Comparison of ENCODE assay signal across 8 cellular contexts in the genomic region with DNA sequence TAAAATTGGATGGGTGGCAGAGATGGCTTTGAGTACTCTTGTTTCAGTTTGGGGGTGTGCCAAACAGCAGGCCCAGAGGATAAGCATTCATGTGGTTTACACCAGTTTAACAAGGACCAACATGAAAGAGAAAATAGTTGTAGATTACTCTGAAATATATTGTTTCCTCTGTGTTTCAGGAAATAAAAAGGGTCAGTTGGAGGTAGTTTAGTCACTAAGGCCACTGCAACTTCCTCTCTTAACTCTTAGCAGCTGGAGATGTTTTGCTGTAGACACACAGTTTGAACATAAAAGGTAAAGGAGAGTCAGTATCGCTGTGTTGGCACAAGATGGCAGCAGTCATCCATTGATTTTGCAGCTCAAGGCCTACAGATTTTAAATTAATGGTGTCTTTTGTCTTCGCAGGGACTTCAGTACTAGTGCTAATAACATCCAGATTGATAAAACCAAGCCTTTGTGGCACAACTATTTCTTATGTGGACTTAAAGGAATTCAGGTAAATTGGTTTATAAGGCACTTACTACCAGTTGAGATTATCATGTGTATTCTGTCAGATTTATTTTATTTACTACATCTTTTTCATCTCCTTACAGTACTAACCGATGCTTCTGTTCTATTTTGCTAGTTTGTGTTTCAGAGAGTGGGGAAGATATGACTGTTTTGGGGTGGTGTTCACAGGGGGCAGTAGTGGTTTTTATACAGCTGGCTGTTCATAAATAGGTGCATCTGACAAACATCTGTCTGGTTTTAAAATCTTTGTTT.
DNase-seq lines count a peak whose midpoint lies in the region; ATAC-seq and TF ChIP-seq lines count a peak whose summit lies in the region.

No MANE protein-coding gene starts in this region.

- no peak overlapping the region for H3K4me2 ChIP-seq in mesenchymal stem cell (ENCODE audit: low read length, poor library complexity, severe bottlenecking)

- 46% methylated on average over 2 of the region's 3 CpGs for WGBS in mesenchymal stem cell

- H3K36me3 Mint-ChIP-seq in WTC11 = peaks cover 30% of the 10 kb centered on the region

- peak overlapping the region; percentile 76 for H3K9ac ChIP-seq in mesenchymal stem cell (ENCODE audit: low read length)

- H3K4me1 ChIP-seq in mesenchymal stem cell (ENCODE audit: control insufficient read depth, insufficient read depth, low read depth, low read length) = no peaks in the 10 kb centered on the region

- peak overlapping the region in 1 of 2 experiments; percentile 40 for H3K4me3 ChIP-seq in mesenchymal stem cell (ENCODE audit: insufficient read depth in 1 of 2, low read depth in 1 of 2, low read length in 2 of 2)

- H3K27me3 ChIP-seq in mesenchymal stem cell (ENCODE audit: control insufficient read depth in 1 of 2, insufficient read depth in 1 of 2, low read length in 2 of 2) = no peaks in the 10 kb centered on the region

- no peak overlapping the region for H2BK15ac ChIP-seq in mesenchymal stem cell (ENCODE audit: low read depth, poor library complexity, severe bottlenecking)

- no peak overlapping the region for H3K4me3 Mint-ChIP-seq in WTC11

- peak; percentile 93 for ATAC-seq in GM18508 (IDR thresholded peaks at IDR 0.05; ENCODE audit: insufficient read depth, unreplicated experiment)
- peak; percentile 85 for ATAC-seq in HG02981 (IDR thresholded peaks at IDR 0.05; ENCODE audit: unreplicated experiment)
- ATAC-seq in WTC11 = peak; percentile 89
- ATAC-seq in stimulated activated naive CD8-positive, alpha-beta T cell treated with anti-CD3 and anti-CD28 coated beads, Interleukin-15, Interleukin-2, amounts not matched to agents 100 U/mL and 50 U/mL, for 24 hours = peak; percentile 46

- H3K9me3 ChIP-seq in mesenchymal stem cell (ENCODE audit: control insufficient read depth, low read length) = peaks cover 3% of the 10 kb centered on the region

- no peak overlapping the region for H3K27ac ChIP-seq in mesenchymal stem cell (ENCODE audit: low read length, poor library complexity, severe bottlenecking)

- H2BK5ac ChIP-seq in mesenchymal stem cell (ENCODE audit: low read depth, low read length, poor library complexity, severe bottlenecking) = no peak overlapping the region

- no peak overlapping the region for H4K91ac ChIP-seq in mesenchymal stem cell (ENCODE audit: low read length)

- no peak overlapping the region for H2AK5ac ChIP-seq in mesenchymal stem cell (ENCODE audit: low read length, severe bottlenecking)

- TF ChIP-seq CTCF in WTC11 (IDR thresholded peaks at IDR 0.05) = peak; percentile 65

- peak; percentile 90 for DNase-seq in Ammon's horn (ENCODE audit: low spot score)
- DNase-seq in NCI-H2171 (lab: John Stamatoyannopoulos, UW) = peak; percentile 56
- DNase-seq in WTC11 (ENCODE audit: low spot score) = peak; percentile 62
- peak; percentile 21 for DNase-seq in effector CD4-positive, alpha-beta T cell
- DNase-seq in mesenchymal stem cell = peak; percentile 84
- peak; percentile 38 for DNase-seq in stimulated activated naive CD8-positive, alpha-beta T cell treated with anti-CD3 and anti-CD28 coated beads, Interleukin-15, Interleukin-2, amounts not matched to agents 100 U/mL and 50 U/mL, for 24 hours

- no peak overlapping the region for H4K8ac ChIP-seq in mesenchymal stem cell (ENCODE audit: low read length)

- peaks cover 2 to 38% of the 10 kb centered on the region in 2 experiments for H3K36me3 ChIP-seq in mesenchymal stem cell (ENCODE audit: control insufficient read depth in 1 of 2, insufficient read depth in 2 of 2, low read depth in 1 of 2, low read length in 2 of 2)

- CTCF ChIA-PET in WTC11 (lab: Charles Lee) = interaction anchor here (0.7 to 4.7 kb wide), 22 partner anchors 9 to 910 kb away, joined by 3 to 131 read pairs (median 4); a partner anchor contains a TSS

- peaks cover 28% of the 10 kb centered on the region for H3K9me3 Mint-ChIP-seq in WTC11

- no peaks in the 10 kb centered on the region for H3K27me3 Mint-ChIP-seq in WTC11 (ENCODE audit: low read depth)

- H3K79me1 ChIP-seq in mesenchymal stem cell (replicated peaks; ENCODE audit: low read length, poor library complexity, severe bottlenecking) = peaks cover 12% of the 10 kb centered on the region

- no peak overlapping the region for H3K18ac ChIP-seq in mesenchymal stem cell (ENCODE audit: low read depth in 1 of 2, low read length in 2 of 2)

- POLR2A ChIA-PET in WTC11 (lab: Charles Lee) = interaction anchor here (1.0 kb wide), 1 partner anchor 187 kb away, joined by 3 read pairs; a partner anchor contains a TSS

- H2BK12ac ChIP-seq in mesenchymal stem cell (ENCODE audit: low read length in 2 of 2) = no peak overlapping the region

- no peak overlapping the region for H2AFZ ChIP-seq in mesenchymal stem cell (ENCODE audit: low read depth, low read length)

- H3K4ac ChIP-seq in mesenchymal stem cell (ENCODE audit: low read depth in 1 of 2, low read length in 2 of 2) = no peak overlapping the region

- H3K4me1 Mint-ChIP-seq in WTC11 = peaks cover 40% of the 10 kb centered on the region

- H3K23ac ChIP-seq in mesenchymal stem cell (ENCODE audit: low read length in 2 of 2) = no peak overlapping the region

- no peak overlapping the region for H3K14ac ChIP-seq in mesenchymal stem cell (ENCODE audit: low read length in 2 of 2)

- peak overlapping the region; percentile 15 for H3K27ac Mint-ChIP-seq in WTC11

- no peak overlapping the region for H2BK120ac ChIP-seq in mesenchymal stem cell (ENCODE audit: low read depth, low read length)

TF ChIP-seq in WTC11, 78 proteins besides CTCF, POLR2A, EP300 and RAD21:
- TF ChIP-seq ZNF121 (CRISPR knock-in tag; IDR thresholded peaks at IDR 0.05) (no peak), RELA (CRISPR knock-in tag; IDR thresholded peaks at IDR 0.05; ENCODE audit: borderline replicate concordance) (no peak), MYBL2 (CRISPR knock-in tag; IDR thresholded peaks at IDR 0.05) (no peak), NFATC4 (CRISPR knock-in tag; IDR thresholded peaks at IDR 0.05) (no peak), PRRX2 (CRISPR knock-in tag; IDR thresholded peaks at IDR 0.05) (no peak), ZNF396 (CRISPR knock-in tag; IDR thresholded peaks at IDR 0.05; ENCODE audit: borderline replicate concordance) (no peak)
TF ChIP-seq in WTC11: peak in this region for 0.

Comparison
In these comparisons a context has a peak if more than half of its experiments do, and no peak if none do; other contexts are left out.
1. DNase-seq: peak in every context shown above with its lines; median percentile 90 in Ammon's horn; 84 in mesenchymal stem cell; 62 in WTC11; 56 in NCI-H2171; 38 in stimulated activated naive CD8-positive, alpha-beta T cell treated with anti-CD3 and anti-CD28 coated beads, Interleukin-15, Interleukin-2, amounts not matched to agents 100 U/mL and 50 U/mL, for 24 hours; 21 in effector CD4-positive, alpha-beta T cell.